Comparison of ENCODE assay signal across 8 cellular contexts in genomic region chr6:109095821-109096084, GRCh38. TPM values are rescaled to one million over a fixed set of nuclear protein-coding genes. Genes with fewer than 3 reads are reported as not detected.
DNase-seq lines count a peak whose midpoint lies in the region; ATAC-seq and TF ChIP-seq lines count a peak whose summit lies in the region.

No MANE protein-coding gene starts in this region.

- WGBS in adipose tissue, 3 donors: 1% methylated on average over 8 of the region's 8 CpGs

- ATAC-seq in left lung (no peak), thoracic aorta (ENCODE audit: insufficient number of reproducible peaks, low FRiP score, low read depth) (no peak), GM21447 (IDR thresholded peaks at IDR 0.05; ENCODE audit: unreplicated experiment) (no peak)

- peak overlapping the region; percentile 100 for H3K27ac Mint-ChIP-seq in activated CD4-positive, alpha-beta T cell treated with anti-CD3 and anti-CD28 coated beads, Interleukin-2, amount 10 ng/mL, durations not matched to agents 24 days and 14 days

- H3K4me3 Mint-ChIP-seq in activated CD4-positive, alpha-beta T cell treated with anti-CD3 and anti-CD28 coated beads, Interleukin-2, amount 10 ng/mL, durations not matched to agents 24 days and 14 days: peak overlapping the region; percentile 90

- H3K4me1 ChIP-seq in left lung: peaks cover 0 to 46% of the 10 kb centered on the region in 2 donors
- H3K4me1 ChIP-seq in thoracic aorta (ENCODE audit: control insufficient read depth in 1 of 2, low read depth in 2 of 2): peaks cover 11 to 27% of the 10 kb centered on the region in 2 donors

- H3K36me3 ChIP-seq in left lung (peaks cover 0 to under 1% of the 10 kb centered on the region in 2 donors), thoracic aorta (no peaks in the 10 kb centered on the region)

- peak overlapping the region; percentile 32 for H3K27ac ChIP-seq in adipose tissue (ENCODE audit: low read depth, low read length)
- H3K27ac ChIP-seq in left lung: peak overlapping the region; percentile 97 to 99
- H3K27ac ChIP-seq in thoracic aorta: peak overlapping the region; percentile 89 to 98

- H3K4me1 Mint-ChIP-seq in activated CD4-positive, alpha-beta T cell treated with anti-CD3 and anti-CD28 coated beads, Interleukin-2, amount 10 ng/mL, durations not matched to agents 24 days and 14 days: peaks cover 50% of the 10 kb centered on the region

- no peaks in the 10 kb centered on the region for H3K27me3 Mint-ChIP-seq in activated CD4-positive, alpha-beta T cell treated with anti-CD3 and anti-CD28 coated beads, Interleukin-2, amount 10 ng/mL, durations not matched to agents 24 days and 14 days

- peaks cover 10% of the 10 kb centered on the region for H3K36me3 Mint-ChIP-seq in activated CD4-positive, alpha-beta T cell treated with anti-CD3 and anti-CD28 coated beads, Interleukin-2, amount 10 ng/mL, durations not matched to agents 24 days and 14 days (ENCODE audit: low read depth)

- H3K27me3 ChIP-seq in left lung (no peaks in the 10 kb centered on the region), thoracic aorta (replicated peaks; ENCODE audit: insufficient read depth) (no peaks in the 10 kb centered on the region)

- no peak for TF ChIP-seq CTCF in left lung (IDR thresholded peaks at IDR 0.05)
- TF ChIP-seq CTCF in thoracic aorta (IDR thresholded peaks at IDR 0.05): no peak

- intact Hi-C loops in activated CD4-positive, alpha-beta T cell treated with anti-CD3 and anti-CD28 coated beads, Interleukin-2, amount 10 ng/mL, durations not matched to agents 24 days and 14 days (cut with micrococcal nuclease): loop anchor here (1.0 to 10.0 kb wide), 8 partner anchors 86 to 1722 kb away; partner anchors contain the start of genes AK9, CDC40, CDK19 and FIG4
- intact Hi-C loops in left lung (cut with DNase I): no loop called here

- no peaks in the 10 kb centered on the region for H3K9me3 ChIP-seq in left lung
- H3K9me3 ChIP-seq in thoracic aorta: no peaks in the 10 kb centered on the region

- peak overlapping the region; percentile 69 to 70 for H3K4me3 ChIP-seq in left lung
- H3K4me3 ChIP-seq in thoracic aorta: peak overlapping the region; percentile 90

- H3K9me3 Mint-ChIP-seq in activated CD4-positive, alpha-beta T cell treated with anti-CD3 and anti-CD28 coated beads, Interleukin-2, amount 10 ng/mL, durations not matched to agents 24 days and 14 days: no peaks in the 10 kb centered on the region

- no peak for DNase-seq in activated CD4-positive, alpha-beta T cell treated with anti-CD3 and anti-CD28 coated beads, Interleukin-2, amount 10 ng/mL, durations not matched to agents 24 days and 14 days
- no peak for DNase-seq in activated CD4-positive, alpha-beta T cell treated with anti-CD3 and anti-CD28 coated beads for 4 hours
- DNase-seq in left lung: no peak
- no peak for DNase-seq in thoracic aorta (ENCODE audit: low spot score)
- no peak for DNase-seq in RKO (ENCODE audit: low spot score)
- no peak for DNase-seq in GOT3 (lab: John Stamatoyannopoulos, UW)

RNA-seq across cellular contexts. Expression of gene CEP57L1, which starts 0.4 kb away (rescaled TPM):
- 14.2 and 15.3 TPM in 2 replicates for total RNA-seq in activated CD4-positive, alpha-beta T cell treated with anti-CD3 and anti-CD28 coated beads, Interleukin-2, amount 10 ng/mL, durations not matched to agents 24 days and 14 days
- polyA plus RNA-seq in adipose tissue: 1 to 10 TPM; 3.1 to 9.2 (median 6.8) TPM
- total RNA-seq in left lung (10 to 100 TPM; 11.3 to 12.6 TPM), thoracic aorta (10 to 100 TPM in 1 of 2 donors, 1 to 10 TPM in 1; 9.8 to 29.5 TPM)

RNA-seq across cellular contexts. Expression of gene SESN1, which starts 1.1 kb away (rescaled TPM):
- 9.3 and 11.5 TPM in 2 replicates for total RNA-seq in activated CD4-positive, alpha-beta T cell treated with anti-CD3 and anti-CD28 coated beads, Interleukin-2, amount 10 ng/mL, durations not matched to agents 24 days and 14 days
- polyA plus RNA-seq in adipose tissue: 10 to 100 TPM; 15.9 to 61.6 (median 19.5) TPM
- total RNA-seq in left lung (10 to 100 TPM; 20.5 to 52.1 TPM), thoracic aorta (10 to 100 TPM; 26.2 to 63.1 TPM)

Comparison
In these comparisons a context has a peak if more than half of its experiments do, and no peak if none do; other contexts are left out.
1. H3K27ac ChIP-seq: peak in every context shown above with its lines; median percentile 98 in left lung; 94 in thoracic aorta; 32 in adipose tissue.